In genomic region chr5:176609724-176610429, GRCh38 we compare ENCODE assay signal across 1 cellular context.
TF ChIP-seq lines count a peak whose summit lies in the region.

Gene GPRIN1 (minus strand): TSS chr5:176610156. CDS start chr5:176599834, 10,322 bp downstream.

TF ChIP-seq in HEK293, 187 proteins besides CTCF, POLR2A, EP300 and RAD21 (continued from another document and continues in another):
- TF ChIP-seq ZBTB21 (tag by site-specific recombination; IDR thresholded peaks at IDR 0.05) = no peak
- TF ChIP-seq ZNF10 (tag by site-specific recombination; IDR thresholded peaks at IDR 0.05) = no peak
- 0 out of 2 replicates have a peak, but pooled peaks have one; percentile 19 for TF ChIP-seq BCL11B (tag by site-specific recombination; IDR thresholded peaks at IDR 0.05; ENCODE audit: low read depth)
- TF ChIP-seq, protein P1, sequence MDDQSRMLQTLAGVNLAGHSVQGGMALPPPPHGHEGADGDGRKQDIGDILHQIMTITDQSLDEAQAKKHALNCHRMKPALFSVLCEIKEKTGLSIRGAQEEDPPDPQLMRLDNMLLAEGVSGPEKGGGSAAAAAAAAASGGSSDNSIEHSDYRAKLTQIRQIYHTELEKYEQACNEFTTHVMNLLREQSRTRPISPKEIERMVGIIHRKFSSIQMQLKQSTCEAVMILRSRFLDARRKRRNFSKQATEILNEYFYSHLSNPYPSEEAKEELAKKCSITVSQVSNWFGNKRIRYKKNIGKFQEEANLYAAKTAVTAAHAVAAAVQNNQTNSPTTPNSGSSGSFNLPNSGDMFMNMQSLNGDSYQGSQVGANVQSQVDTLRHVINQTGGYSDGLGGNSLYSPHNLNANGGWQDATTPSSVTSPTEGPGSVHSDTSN (CRISPR knock-in tag; IDR thresholded peaks at IDR 0.05) = no peak
- TF ChIP-seq ZNF623 (tag by site-specific recombination; IDR thresholded peaks at IDR 0.05) = 0 out of 2 replicates have a peak, but pooled peaks have one; percentile 26
- TF ChIP-seq ZFP41 (tag by site-specific recombination; IDR thresholded peaks at IDR 0.05; ENCODE audit: borderline replicate concordance) = no peak
- TF ChIP-seq ZBTB6 (tag by site-specific recombination; IDR thresholded peaks at IDR 0.05) = no peak
- 0 out of 2 replicates have a peak, but pooled peaks have one; percentile 14 for TF ChIP-seq ZSCAN4 (tag by site-specific recombination; IDR thresholded peaks at IDR 0.05)
- TF ChIP-seq, protein P2, sequence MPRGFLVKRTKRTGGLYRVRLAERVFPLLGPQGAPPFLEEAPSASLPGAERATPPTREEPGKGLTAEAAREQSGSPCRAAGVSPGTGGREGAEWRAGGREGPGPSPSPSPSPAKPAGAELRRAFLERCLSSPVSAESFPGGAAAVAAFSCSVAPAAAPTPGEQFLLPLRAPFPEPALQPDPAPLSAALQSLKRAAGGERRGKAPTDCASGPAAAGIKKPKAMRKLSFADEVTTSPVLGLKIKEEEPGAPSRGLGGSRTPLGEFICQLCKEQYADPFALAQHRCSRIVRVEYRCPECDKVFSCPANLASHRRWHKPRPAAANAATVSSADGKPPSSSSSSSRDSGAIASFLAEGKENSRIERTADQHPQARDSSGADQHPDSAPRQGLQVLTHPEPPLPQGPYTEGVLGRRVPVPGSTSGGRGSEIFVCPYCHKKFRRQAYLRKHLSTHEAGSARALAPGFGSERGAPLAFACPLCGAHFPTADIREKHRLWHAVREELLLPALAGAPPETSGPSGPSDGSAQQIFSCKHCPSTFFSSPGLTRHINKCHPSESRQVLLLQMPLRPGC (tag by site-specific recombination; IDR thresholded peaks at IDR 0.05) = no peak
- TF ChIP-seq ZNF121 (tag by site-specific recombination; IDR thresholded peaks at IDR 0.05) = no peak
- TF ChIP-seq ZBTB26 (tag by site-specific recombination; optimal IDR thresholded peaks at IDR 0.05) = peak; percentile 67
- TF ChIP-seq ZNF311 (tag by site-specific recombination; IDR thresholded peaks at IDR 0.05; ENCODE audit: borderline replicate concordance) = no peak
- TF ChIP-seq ZNF16 (tag by site-specific recombination; IDR thresholded peaks at IDR 0.05; ENCODE audit: low read depth) = no peak
- TF ChIP-seq OSR2 (tag by site-specific recombination; IDR thresholded peaks at IDR 0.05) = no peak
- no peak for TF ChIP-seq ZNF76 (tag by site-specific recombination; IDR thresholded peaks at IDR 0.05; ENCODE audit: borderline replicate concordance, low read depth)
- TF ChIP-seq ZNF610 (tag by site-specific recombination; IDR thresholded peaks at IDR 0.05; ENCODE audit: borderline replicate concordance) = no peak
- TF ChIP-seq, protein P3, sequence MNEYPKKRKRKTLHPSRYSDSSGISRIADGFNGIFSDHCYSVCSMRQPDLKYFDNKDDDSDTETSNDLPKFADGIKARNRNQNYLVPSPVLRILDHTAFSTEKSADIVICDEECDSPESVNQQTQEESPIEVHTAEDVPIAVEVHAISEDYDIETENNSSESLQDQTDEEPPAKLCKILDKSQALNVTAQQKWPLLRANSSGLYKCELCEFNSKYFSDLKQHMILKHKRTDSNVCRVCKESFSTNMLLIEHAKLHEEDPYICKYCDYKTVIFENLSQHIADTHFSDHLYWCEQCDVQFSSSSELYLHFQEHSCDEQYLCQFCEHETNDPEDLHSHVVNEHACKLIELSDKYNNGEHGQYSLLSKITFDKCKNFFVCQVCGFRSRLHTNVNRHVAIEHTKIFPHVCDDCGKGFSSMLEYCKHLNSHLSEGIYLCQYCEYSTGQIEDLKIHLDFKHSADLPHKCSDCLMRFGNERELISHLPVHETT (tag by site-specific recombination; IDR thresholded peaks at IDR 0.05) = no peak
- TF ChIP-seq ZBTB20 (tag by site-specific recombination; IDR thresholded peaks at IDR 0.05) = peak; percentile 69; the same call in 1 of the 2 replicates
- TF ChIP-seq ZNF645 (tag by site-specific recombination; IDR thresholded peaks at IDR 0.05) = no peak
- TF ChIP-seq ZNF747 (tag by site-specific recombination; IDR thresholded peaks at IDR 0.05) = no peak
- TF ChIP-seq ELK4 (IDR thresholded peaks at IDR 0.05; ENCODE audit: borderline replicate concordance, low read depth, low read length) = no peak
- TF ChIP-seq MZF1 (tag by site-specific recombination; IDR thresholded peaks at IDR 0.05; ENCODE audit: borderline replicate concordance) = no peak
- TF ChIP-seq ZNF404 (tag by site-specific recombination; IDR thresholded peaks at IDR 0.05) = no peak
- 0 out of 2 replicates have a peak, but pooled peaks have one; percentile 39 for TF ChIP-seq ZBTB8A (tag by site-specific recombination; IDR thresholded peaks at IDR 0.05)
- TF ChIP-seq ZBTB17 (tag by site-specific recombination; IDR thresholded peaks at IDR 0.05) = no peak
- no peak for TF ChIP-seq ZIC2 (tag by site-specific recombination; IDR thresholded peaks at IDR 0.05)
- TF ChIP-seq ZXDB (tag by site-specific recombination; IDR thresholded peaks at IDR 0.05) = 0 out of 2 replicates have a peak, but pooled peaks have one; percentile 39
- TF ChIP-seq ZNF560 (tag by site-specific recombination; IDR thresholded peaks at IDR 0.05; ENCODE audit: borderline replicate concordance) = no peak
- no peak for TF ChIP-seq ZNF416 (tag by site-specific recombination; IDR thresholded peaks at IDR 0.05)
- no peak for TF ChIP-seq ZNF114 (tag by site-specific recombination; IDR thresholded peaks at IDR 0.05)
- TF ChIP-seq ZNF529 (tag by site-specific recombination; IDR thresholded peaks at IDR 0.05; ENCODE audit: insufficient replicate concordance) = no peak
- TF ChIP-seq, protein P4, sequence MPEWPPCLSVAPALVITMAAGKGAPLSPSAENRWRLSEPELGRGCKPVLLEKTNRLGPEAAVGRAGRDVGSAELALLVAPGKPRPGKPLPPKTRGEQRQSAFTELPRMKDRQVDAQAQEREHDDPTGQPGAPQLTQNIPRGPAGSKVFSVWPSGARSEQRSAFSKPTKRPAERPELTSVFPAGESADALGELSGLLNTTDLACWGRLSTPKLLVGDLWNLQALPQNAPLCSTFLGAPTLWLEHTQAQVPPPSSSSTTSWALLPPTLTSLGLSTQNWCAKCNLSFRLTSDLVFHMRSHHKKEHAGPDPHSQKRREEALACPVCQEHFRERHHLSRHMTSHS (tag by site-specific recombination; IDR thresholded peaks at IDR 0.05) = no peak
- TF ChIP-seq, protein P5, sequence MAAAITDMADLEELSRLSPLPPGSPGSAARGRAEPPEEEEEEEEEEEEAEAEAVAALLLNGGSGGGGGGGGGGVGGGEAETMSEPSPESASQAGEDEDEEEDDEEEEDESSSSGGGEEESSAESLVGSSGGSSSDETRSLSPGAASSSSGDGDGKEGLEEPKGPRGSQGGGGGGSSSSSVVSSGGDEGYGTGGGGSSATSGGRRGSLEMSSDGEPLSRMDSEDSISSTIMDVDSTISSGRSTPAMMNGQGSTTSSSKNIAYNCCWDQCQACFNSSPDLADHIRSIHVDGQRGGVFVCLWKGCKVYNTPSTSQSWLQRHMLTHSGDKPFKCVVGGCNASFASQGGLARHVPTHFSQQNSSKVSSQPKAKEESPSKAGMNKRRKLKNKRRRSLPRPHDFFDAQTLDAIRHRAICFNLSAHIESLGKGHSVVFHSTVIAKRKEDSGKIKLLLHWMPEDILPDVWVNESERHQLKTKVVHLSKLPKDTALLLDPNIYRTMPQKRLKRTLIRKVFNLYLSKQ (tag by site-specific recombination; IDR thresholded peaks at IDR 0.05; ENCODE audit: borderline replicate concordance) = no peak
- no peak for TF ChIP-seq ZNF664 (tag by site-specific recombination; IDR thresholded peaks at IDR 0.05)
- no peak for TF ChIP-seq ZNF24 (tag by site-specific recombination; IDR thresholded peaks at IDR 0.05)
- TF ChIP-seq ZNF777 (tag by site-specific recombination; IDR thresholded peaks at IDR 0.05; ENCODE audit: borderline replicate concordance) = peak; percentile 81; the same call in 1 of the 2 replicates
- TF ChIP-seq YY2 (tag by site-specific recombination; IDR thresholded peaks at IDR 0.05) = no peak
- TF ChIP-seq ZNF707 (tag by site-specific recombination; IDR thresholded peaks at IDR 0.05) = no peak
- TF ChIP-seq ZNF157 (tag by site-specific recombination; IDR thresholded peaks at IDR 0.05) = no peak
- peak; percentile 89 for TF ChIP-seq KLF9 (tag by site-specific recombination; IDR thresholded peaks at IDR 0.05; ENCODE audit: low read depth)
- TF ChIP-seq ZBTB11 (tag by site-specific recombination; conservative IDR thresholded peaks at IDR 0.05; ENCODE audit: low read depth) = no peak; the same call in 1 of the 2 replicates
- TF ChIP-seq ZNF23 (tag by site-specific recombination; IDR thresholded peaks at IDR 0.05; ENCODE audit: borderline replicate concordance) = no peak
- TF ChIP-seq ZNF704 (tag by site-specific recombination; IDR thresholded peaks at IDR 0.05) = no peak
- TF ChIP-seq HOXC10 (CRISPR knock-in tag; IDR thresholded peaks at IDR 0.05) = no peak
